ENCODE assay signal across 8 cellular contexts in genomic region chr17:73166731-73167581, GRCh38. TPM values are rescaled to one million over a fixed set of nuclear protein-coding genes. Genes with fewer than 3 reads are reported as not detected.
DNase-seq lines count a peak whose midpoint lies in the region; ATAC-seq and TF ChIP-seq lines count a peak whose summit lies in the region.

No MANE protein-coding gene starts in this region.

- peaks cover 54% of the 10 kb centered on the region for H3K27me3 Mint-ChIP-seq in activated CD8-positive, alpha-beta T cell treated with anti-CD3 and anti-CD28 coated beads, Interleukin-2, amount 10 ng/mL, durations not matched to agents 7 days and 5 days (ENCODE audit: low read depth)

- H2AFZ ChIP-seq in mesenchymal stem cell (ENCODE audit: low read depth, low read length) = no peak overlapping the region

- no peak overlapping the region for H3K14ac ChIP-seq in mesenchymal stem cell (ENCODE audit: low read length in 2 of 2)

- peak overlapping the region; percentile 58 for H3K4me3 Mint-ChIP-seq in activated CD8-positive, alpha-beta T cell treated with anti-CD3 and anti-CD28 coated beads, Interleukin-2, amount 10 ng/mL, durations not matched to agents 7 days and 5 days

- no peak overlapping the region for H3K4me2 ChIP-seq in mesenchymal stem cell (ENCODE audit: low read length, poor library complexity, severe bottlenecking)

- peak overlapping the region; percentile 43 for H3K9ac ChIP-seq in mesenchymal stem cell (ENCODE audit: low read length)

- no peak overlapping the region for H2BK15ac ChIP-seq in mesenchymal stem cell (ENCODE audit: low read depth, poor library complexity, severe bottlenecking)

- H3K23ac ChIP-seq in mesenchymal stem cell (ENCODE audit: low read length in 2 of 2) = no peak overlapping the region

- peak; percentile 42 for ATAC-seq in HG02798 (IDR thresholded peaks at IDR 0.05; ENCODE audit: poor library complexity, unreplicated experiment)
- ATAC-seq in activated CD8-positive, alpha-beta T cell treated with anti-CD3 and anti-CD28 coated beads, Interleukin-2, amount 10 ng/mL, durations not matched to agents 7 days and 5 days = no peak

- no peak overlapping the region for H3K4ac ChIP-seq in mesenchymal stem cell (ENCODE audit: low read depth in 1 of 2, low read length in 2 of 2)

- H3K36me3 Mint-ChIP-seq in activated CD8-positive, alpha-beta T cell treated with anti-CD3 and anti-CD28 coated beads, Interleukin-2, amount 10 ng/mL, durations not matched to agents 7 days and 5 days (ENCODE audit: low read depth) = no peaks in the 10 kb centered on the region

- no peak overlapping the region for H3K27ac Mint-ChIP-seq in activated CD8-positive, alpha-beta T cell treated with anti-CD3 and anti-CD28 coated beads, Interleukin-2, amount 10 ng/mL, durations not matched to agents 7 days and 5 days

- no peak overlapping the region for H3K27ac ChIP-seq in mesenchymal stem cell (ENCODE audit: low read length, poor library complexity, severe bottlenecking)

- H2BK5ac ChIP-seq in mesenchymal stem cell (ENCODE audit: low read depth, low read length, poor library complexity, severe bottlenecking) = no peak overlapping the region

- no peaks in the 10 kb centered on the region for H3K9me3 Mint-ChIP-seq in activated CD8-positive, alpha-beta T cell treated with anti-CD3 and anti-CD28 coated beads, Interleukin-2, amount 10 ng/mL, durations not matched to agents 7 days and 5 days (ENCODE audit: insufficient read depth)

- no peak for TF ChIP-seq CTCF in GM12875 (IDR thresholded peaks at IDR 0.05; ENCODE audit: borderline replicate concordance, insufficient read depth, low read depth, low read length)

- H3K36me3 ChIP-seq in mesenchymal stem cell (ENCODE audit: control insufficient read depth in 1 of 2, insufficient read depth in 2 of 2, low read depth in 1 of 2, low read length in 2 of 2) = no peaks in the 10 kb centered on the region

- H4K91ac ChIP-seq in mesenchymal stem cell (ENCODE audit: low read length) = no peak overlapping the region

- peaks cover 3% of the 10 kb centered on the region for H3K9me3 ChIP-seq in mesenchymal stem cell (ENCODE audit: control insufficient read depth, low read length)

- H2BK12ac ChIP-seq in mesenchymal stem cell (ENCODE audit: low read length in 2 of 2) = no peak overlapping the region

- H3K4me1 Mint-ChIP-seq in activated CD8-positive, alpha-beta T cell treated with anti-CD3 and anti-CD28 coated beads, Interleukin-2, amount 10 ng/mL, durations not matched to agents 7 days and 5 days (ENCODE audit: low read depth) = peaks cover 30% of the 10 kb centered on the region

- no peak for DNase-seq in activated CD8-positive, alpha-beta T cell treated with anti-CD3 and anti-CD28 coated beads, Interleukin-2, amount 10 ng/mL, durations not matched to agents 7 days and 5 days
- DNase-seq in mesenchymal stem cell (peak; percentile 19), AG08395 (ENCODE audit: low spot score) (no peak), NCI-H226 (no peak), kidney glomerular epithelial cell (lab: John Stamatoyannopoulos, UW) (no peak), epidermal melanocyte (ENCODE audit: insufficient read length, low spot score) (no peak)

- no peak overlapping the region for H4K8ac ChIP-seq in mesenchymal stem cell (ENCODE audit: low read length)

- POLR2A ChIA-PET in activated CD8-positive, alpha-beta T cell treated with anti-CD3 and anti-CD28 coated beads, Interleukin-2, amount 10 ng/mL, durations not matched to agents 7 days and 5 days (lab: Charles Lee) = interaction anchor here (0.9 to 1.7 kb wide), 2 partner anchors 14 to 25 kb away, joined by 3 to 5 read pairs; no protein-coding TSS in a partner anchor

- H3K79me1 ChIP-seq in mesenchymal stem cell (replicated peaks; ENCODE audit: low read length, poor library complexity, severe bottlenecking) = no peaks in the 10 kb centered on the region

- H3K4me3 ChIP-seq in GM12875 (ENCODE audit: low read depth, low read length) (peak overlapping the region; percentile 57), mesenchymal stem cell (ENCODE audit: insufficient read depth in 1 of 2, low read depth in 1 of 2, low read length in 2 of 2) (peak overlapping the region in 1 of 2 experiments; percentile 76)

- H3K18ac ChIP-seq in mesenchymal stem cell (ENCODE audit: low read depth in 1 of 2, low read length in 2 of 2) = no peak overlapping the region

- H2BK120ac ChIP-seq in mesenchymal stem cell (ENCODE audit: low read depth, low read length) = no peak overlapping the region

- peaks cover 25% of the 10 kb centered on the region for H3K4me1 ChIP-seq in mesenchymal stem cell (ENCODE audit: control insufficient read depth, insufficient read depth, low read depth, low read length)

- peaks cover 64 to 65% of the 10 kb centered on the region in 2 experiments for H3K27me3 ChIP-seq in mesenchymal stem cell (ENCODE audit: control insufficient read depth in 1 of 2, insufficient read depth in 1 of 2, low read length in 2 of 2)

- 77% methylated on average over 8 of the region's 8 CpGs for WGBS in mesenchymal stem cell

- CTCF ChIA-PET in activated CD8-positive, alpha-beta T cell treated with anti-CD3 and anti-CD28 coated beads, Interleukin-2, amount 10 ng/mL, durations not matched to agents 7 days and 5 days (lab: Charles Lee) = interaction anchor here (0.9 to 2.1 kb wide), 4 partner anchors 11 to 610 kb away, joined by 4 to 9 read pairs (median 6); no protein-coding TSS in a partner anchor

- no peak overlapping the region for H2AK5ac ChIP-seq in mesenchymal stem cell (ENCODE audit: low read length, severe bottlenecking)

RNA-seq across cellular contexts. Expression of gene SSTR2, which starts 2.1 kb away (rescaled TPM):
- not detected for total RNA-seq in activated CD8-positive, alpha-beta T cell treated with anti-CD3 and anti-CD28 coated beads, Interleukin-2, amount 10 ng/mL, durations not matched to agents 7 days and 5 days
- polyA plus RNA-seq in mesenchymal stem cell (2013, experiment 1 of 2) = 0.03 TPM
- 0.12 TPM for polyA plus RNA-seq in mesenchymal stem cell (2013, experiment 2 of 2)

RNA-seq across cellular contexts. Expression of gene COG1, which starts 25.9 kb away (rescaled TPM):
- 10 to 100 TPM; 25.2 to 30.5 TPM for total RNA-seq in activated CD8-positive, alpha-beta T cell treated with anti-CD3 and anti-CD28 coated beads, Interleukin-2, amount 10 ng/mL, durations not matched to agents 7 days and 5 days
- 39.7 TPM for polyA plus RNA-seq in mesenchymal stem cell (2013, experiment 1 of 2)
- 37.5 TPM for polyA plus RNA-seq in mesenchymal stem cell (2013, experiment 2 of 2)
